ENCODE assay signal across 14 cellular contexts in the genomic region with DNA sequence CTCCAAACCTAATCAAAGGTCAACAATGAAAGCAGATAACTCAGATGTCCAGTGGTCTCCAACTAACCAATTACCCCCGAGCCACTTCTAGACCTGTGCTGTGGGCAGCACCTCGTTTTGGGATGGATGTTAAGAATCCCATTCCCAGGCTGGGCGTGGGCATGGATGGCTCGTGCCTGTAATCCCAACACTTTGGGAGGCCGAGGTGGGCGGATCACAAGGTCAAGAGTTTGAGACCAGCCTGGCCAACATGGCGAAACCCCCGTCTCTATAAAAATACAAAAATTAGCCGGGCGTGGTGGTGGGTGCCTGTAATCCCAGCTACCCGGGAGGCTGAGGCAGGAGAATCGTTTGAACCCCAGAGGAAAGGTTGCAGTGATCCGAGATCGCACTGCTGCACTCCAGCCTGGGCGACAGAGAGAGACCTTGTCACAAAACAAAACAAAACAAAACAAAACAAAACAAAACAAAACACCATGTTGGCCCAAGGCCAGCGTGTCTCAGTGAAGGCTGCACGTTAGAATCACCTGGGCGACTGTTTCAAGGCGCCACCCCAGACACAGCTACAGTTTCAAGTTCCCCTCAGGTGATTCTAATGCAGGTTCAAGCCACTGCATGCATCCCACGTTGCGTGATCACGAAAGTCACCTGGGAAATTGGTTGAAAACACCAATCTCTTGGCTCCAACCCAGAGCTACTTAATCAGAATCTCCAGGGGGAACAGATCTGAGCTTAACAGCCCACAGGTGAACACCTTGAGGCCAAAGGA. TPM values are rescaled to one million over a fixed set of nuclear protein-coding genes. Genes with fewer than 3 reads are reported as not detected.
DNase-seq lines count a peak whose midpoint lies in the region; ATAC-seq and TF ChIP-seq lines count a peak whose summit lies in the region.
"Had no signal": no experiment of that assay in that cellular context is flagged by ENCODE, and none has a peak within 500 bp of the region (broad histone marks: within the 10 kb centered on the region; RNA-seq: fewer than 3 reads in every experiment).

No MANE protein-coding gene starts in this region.

- RAD21 ChIA-PET in HCT116 (lab: Charles Lee; ENCODE audit: low non-redundant PET in 1 of 2, low total read pairs in 2 of 2, uncharacterized antibody in 2 of 2, unreplicated experiment in 2 of 2): interaction anchor here (0.8 to 3.2 kb wide), 11 partner anchors 73 to 697 kb away, joined by 3 to 34 read pairs (median 7); no protein-coding TSS in a partner anchor

- TF ChIP-seq RAD21 in HCT116 (IDR thresholded peaks at IDR 0.05; ENCODE audit: low read depth): no peak

- intact Hi-C loops in HCT116 (cut with micrococcal nuclease) (loop anchor here (1.0 kb wide), 3 partner anchors 74 to 196 kb away; no protein-coding TSS in a partner anchor), mucosa of descending colon (cut with DNase I, micrococcal nuclease) (loop anchor here (5.0 to 10.0 kb wide), 3 partner anchors 167 to 694 kb away; a partner anchor contains a TSS)

- H4K20me1 ChIP-seq in HCT116 (ENCODE audit: insufficient read depth): no peaks in the 10 kb centered on the region

- POLR2A ChIA-PET in HCT116 (lab: Charles Lee) (interaction anchor here (0.6 to 2.7 kb wide), 5 partner anchors 16 to 697 kb away, joined by 3 to 10 read pairs (median 3); no protein-coding TSS in a partner anchor), RWPE1 (lab: Yijun Ruan, JAX; ENCODE audit: low non-redundant PET) (no interaction called here)

- H3K4me1 ChIP-seq in HCT116 (ENCODE audit: control insufficient read depth in 1 of 2, insufficient read depth in 2 of 2, low read length in 2 of 2): peaks cover 2 to 14% of the 10 kb centered on the region in 2 experiments; a peak in 3 of 4 replicates
- peaks cover 3% of the 10 kb centered on the region for H3K4me1 ChIP-seq in mucosa of descending colon (ENCODE audit: low read depth)
- H3K4me1 ChIP-seq: neural progenitor cell had no signal

- H3K4me3 ChIP-seq in HCT116 (replicated peaks in 1 of 2; ENCODE audit: low read depth in 1 of 2, low read length in 2 of 2) (no peak overlapping the region), mucosa of descending colon (no peak overlapping the region)
- H3K4me3 ChIP-seq: neural progenitor cell, thyroid gland had no signal

- H3K27me3 ChIP-seq in HCT116 (ENCODE audit: insufficient read depth, low read length): 0 out of 2 replicates have a peak, but pooled peaks cover 4% of the 10 kb centered on the region
- H3K27me3 ChIP-seq: thyroid gland had no signal

- no peak overlapping the region for H3K9ac ChIP-seq in HCT116 (ENCODE audit: low read length)
- H3K9ac ChIP-seq: neural progenitor cell had no signal

- ATAC-seq in HCT116 (peak; percentile 19), mucosa of descending colon (peak; percentile 25), GM18505 (IDR thresholded peaks at IDR 0.05; ENCODE audit: unreplicated experiment) (no peak), GM18520 (IDR thresholded peaks at IDR 0.05; ENCODE audit: unreplicated experiment) (no peak)

- BruUV-seq in HCT116 (replicated peaks; lab: Mats Ljungman, UMichigan): no TSS peak

- H2AFZ ChIP-seq in HCT116 (ENCODE audit: low read depth, low read length, poor library complexity, severe bottlenecking): peak overlapping the region; percentile 44
- H2AFZ ChIP-seq: neural progenitor cell had no signal

- TF ChIP-seq CTCF in HCT116 (IDR thresholded peaks at IDR 0.05 in 2 of 3, conservative IDR thresholded peaks at IDR 0.05 in 1 of 3; ENCODE audit: borderline replicate concordance in 1 of 3, insufficient read depth in 1 of 3, low read depth in 2 of 3, low read length in 2 of 3): no peak
- no peak for TF ChIP-seq CTCF in RWPE1 (conservative IDR thresholded peaks at IDR 0.05; ENCODE audit: low read depth)
- no peak for TF ChIP-seq CTCF in mucosa of descending colon (IDR thresholded peaks at IDR 0.05)
- no peak for TF ChIP-seq CTCF in GM20000 (IDR thresholded peaks at IDR 0.05; ENCODE audit: extremely low read depth, missing control alignments)

- H3K27ac ChIP-seq in HCT116 (ENCODE audit: low read depth, low read length) (no peak overlapping the region), RWPE1 (no peak overlapping the region)
- H3K27ac ChIP-seq: 22Rv1, brain microvascular endothelial cell, epithelial cell of prostate, neural progenitor cell, thyroid gland, WERI-Rb-1 had no signal

- DNase-seq in DMS 273 (lab: John Stamatoyannopoulos, UW; ENCODE audit: unreplicated experiment) (peak; percentile 39), DMS 273 treated with DMSO at 0.1 percent for 48 hours (lab: John Stamatoyannopoulos, UW) (no peak), HCT116 (ENCODE audit: low read depth, low spot score) (peak; percentile 10), RWPE1 (ENCODE audit: low spot score) (peak; percentile 18), mucosa of descending colon (peak; percentile 38 to 43 (median 39)), GM20000 (ENCODE audit: low spot score) (no peak)

- TF ChIP-seq POLR2A in HCT116 (IDR thresholded peaks at IDR 0.05; ENCODE audit: borderline replicate concordance, extremely low read depth, insufficient read depth, insufficient read length) (no peak), GM18505 (IDR thresholded peaks at IDR 0.05; ENCODE audit: borderline replicate concordance, extremely low read depth, insufficient read depth, insufficient read length) (no peak)

- no peaks in the 10 kb centered on the region for H3K36me3 ChIP-seq in HCT116 (ENCODE audit: control insufficient read depth in 1 of 2, insufficient read depth in 2 of 2, low read length in 2 of 2)
- no peaks in the 10 kb centered on the region for H3K36me3 ChIP-seq in mucosa of descending colon (ENCODE audit: low read depth)
- H3K36me3 ChIP-seq: brain microvascular endothelial cell, neural progenitor cell, thyroid gland, WERI-Rb-1 had no signal

- CTCF ChIA-PET in HCT116 (lab: Charles Lee) (interaction anchor here (0.5 to 4.1 kb wide), 37 partner anchors 8 to 733 kb away, joined by 3 to 232 read pairs (median 5); no protein-coding TSS in a partner anchor), RWPE1 (lab: Yijun Ruan, JAX) (interaction anchor here (0.5 to 3.9 kb wide), 37 partner anchors 8 to 1863 kb away, joined by 3 to 63 read pairs (median 5); a partner anchor contains a TSS)

- H3K79me2 ChIP-seq in HCT116 (ENCODE audit: insufficient read depth, low read length): no peaks in the 10 kb centered on the region

- H3K9me2 ChIP-seq in HCT116 (ENCODE audit: insufficient read depth): no peaks in the 10 kb centered on the region

- H3K4me2 ChIP-seq in HCT116 (ENCODE audit: low read length): peak overlapping the region; percentile 40
- H3K4me2 ChIP-seq: neural progenitor cell had no signal

- H3K9me3 ChIP-seq in HCT116 (ENCODE audit: control insufficient read depth in 1 of 2, insufficient read depth in 1 of 2, low read depth in 1 of 2, low read length in 2 of 2): no peaks in the 10 kb centered on the region
- no peaks in the 10 kb centered on the region for H3K9me3 ChIP-seq in mucosa of descending colon
- H3K9me3 ChIP-seq: thyroid gland had no signal

TF ChIP-seq in HCT116, 20 proteins besides CTCF, POLR2A, EP300 and RAD21:
- no peak for TF ChIP-seq ELF1 (IDR thresholded peaks at IDR 0.05; ENCODE audit: borderline replicate concordance, low read depth)
- TF ChIP-seq CEBPB (IDR thresholded peaks at IDR 0.05; ENCODE audit: low read depth): no peak
- TF ChIP-seq EZH2phosphoT487 (IDR thresholded peaks at IDR 0.05; ENCODE audit: borderline replicate concordance): no peak
- TF ChIP-seq, protein P1, sequence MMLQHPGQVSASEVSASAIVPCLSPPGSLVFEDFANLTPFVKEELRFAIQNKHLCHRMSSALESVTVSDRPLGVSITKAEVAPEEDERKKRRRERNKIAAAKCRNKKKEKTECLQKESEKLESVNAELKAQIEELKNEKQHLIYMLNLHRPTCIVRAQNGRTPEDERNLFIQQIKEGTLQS (IDR thresholded peaks at IDR 0.05): no peak
- TF ChIP-seq JUND (IDR thresholded peaks at IDR 0.05): no peak
- TF ChIP-seq CBX3 (IDR thresholded peaks at IDR 0.05; ENCODE audit: low read depth): no peak
- no peak for TF ChIP-seq POLR2AphosphoS5 (IDR thresholded peaks at IDR 0.05; ENCODE audit: low read depth, low read length)

RNA-seq across cellular contexts. Expression of a gene that starts 21.3 kb away (rescaled TPM):
- total RNA-seq in HCT116 (2021; ENCODE audit: unreplicated experiment) (839 TPM), mucosa of descending colon (1,000 to 10,000 TPM in 2 of 3 donors, 100 to 1,000 TPM in 1; 793 to 1,140 (median 1,020) TPM)
- 1,327 and 1,340 TPM in 2 replicates for polyA plus RNA-seq in HCT116 (2012)

RNA-seq across cellular contexts. Expression of a gene that starts 21.4 kb away (rescaled TPM):
- total RNA-seq in HCT116 (2021; ENCODE audit: unreplicated experiment) (73.0 TPM), mucosa of descending colon (10 to 100 TPM; 27.7 to 31.0 (median 30.2) TPM)
- 53.7 and 56.0 TPM in 2 replicates for polyA plus RNA-seq in HCT116 (2012)

Comparison
In these comparisons a context has a peak if more than half of its experiments do, and no peak if none do; other contexts are left out.
1. DNase-seq: peak in DMS 273 (single experiment), HCT116 (single experiment), RWPE1 (single experiment) and mucosa of descending colon (3 of 3); none in DMS 273 treated with DMSO at 0.1 percent for 48 hours (single experiment) and GM20000 (single experiment).
2. ATAC-seq: peak in HCT116 (single experiment) and mucosa of descending colon (single experiment); none in GM18505 (single experiment) and GM18520 (single experiment).